Comparison of ENCODE assay signal across 20 cellular contexts in genomic region chr3:183619020-183619419, GRCh38. TPM values are rescaled to one million over a fixed set of nuclear protein-coding genes. Genes with fewer than 3 reads are reported as not detected.
A peak's percentile ranks its signal among the peaks of the same experiment; 100 is the strongest.
DNase-seq lines count a peak whose midpoint lies in the region; ATAC-seq, FAIRE-seq and TF ChIP-seq lines count a peak whose summit lies in the region.
"Had no signal": no experiment of that assay in that cellular context is flagged by ENCODE, and none has a peak within 500 bp of the region (broad histone marks: within the 10 kb centered on the region; RNA-seq: fewer than 3 reads in every experiment).

No MANE protein-coding gene starts in this region.

- H3K27ac Mint-ChIP-seq in neural progenitor cell: no peak overlapping the region
- H3K27ac Mint-ChIP-seq in T-helper 2 cell treated with Interferon-gamma antibody and Interleukin-4, amounts not matched to agents 5 μg/mL and 100 μg/mL, for 36 hours: no peak overlapping the region
- H3K27ac Mint-ChIP-seq: CD4-positive, alpha-beta memory T cell; GM23338 had no signal

- H3K9ac ChIP-seq in H1 (replicated peaks in 1 of 4; ENCODE audit: extremely low read depth in 1 of 4, low read depth in 3 of 4, low read length in 3 of 4): no peak overlapping the region
- no peak overlapping the region for H3K9ac ChIP-seq in neural progenitor cell

- H4K20me1 ChIP-seq in H1 (replicated peaks in 1 of 2; ENCODE audit: control insufficient read depth in 1 of 2, insufficient read depth in 2 of 2, low read length in 2 of 2) (no peaks in the 10 kb centered on the region), neural progenitor cell (ENCODE audit: low read depth) (no peaks in the 10 kb centered on the region), osteoblast (ENCODE audit: insufficient read depth, low read length) (no peaks in the 10 kb centered on the region)

- in situ Hi-C loops in gastrocnemius medialis (cut with MboI; ENCODE audit: low sequenced_read_pairs in 4 of 4): no loop called here

- no peaks in the 10 kb centered on the region for H3K27me3 Mint-ChIP-seq in neural progenitor cell (ENCODE audit: insufficient read depth, low read depth)
- H3K27me3 Mint-ChIP-seq in T-helper 2 cell treated with Interferon-gamma antibody and Interleukin-4, amounts not matched to agents 5 μg/mL and 100 μg/mL, for 36 hours (ENCODE audit: low read depth): peaks cover 3% of the 10 kb centered on the region

- TF ChIP-seq POLR2A in H1 (IDR thresholded peaks at IDR 0.05; ENCODE audit: control extremely low read depth in 1 of 2, low read depth in 2 of 2, low read length in 2 of 2): no peak
- TF ChIP-seq POLR2A in gastrocnemius medialis (IDR thresholded peaks at IDR 0.05): no peak

- H3K4me2 ChIP-seq in H1 (ENCODE audit: insufficient read depth in 1 of 2, low read depth in 2 of 2, low read length in 2 of 2) (no peak overlapping the region), neural progenitor cell (no peak overlapping the region), osteoblast (ENCODE audit: insufficient read depth, low read length) (no peak overlapping the region)
- H3K4me2 ChIP-seq: GM23338 had no signal

- no peak overlapping the region for H3K18ac ChIP-seq in H1 (ENCODE audit: extremely low read depth, low read length)

- H3K9me3 ChIP-seq in H1 (ENCODE audit: insufficient read depth in 2 of 2, low read depth in 1 of 2, low read length in 1 of 2): no peaks in the 10 kb centered on the region
- H3K9me3 ChIP-seq in neural progenitor cell (ENCODE audit: low read depth): no peaks in the 10 kb centered on the region
- H3K9me3 ChIP-seq in gastrocnemius medialis: no peaks in the 10 kb centered on the region
- H3K9me3 ChIP-seq in osteoblast (ENCODE audit: low read depth, low read length): no peaks in the 10 kb centered on the region

- H3K36me3 ChIP-seq in H1 (ENCODE audit: control insufficient read depth in 2 of 4, insufficient read depth in 4 of 4, low read length in 3 of 4) (no peaks in the 10 kb centered on the region), neural progenitor cell (no peaks in the 10 kb centered on the region), gastrocnemius medialis (no peaks in the 10 kb centered on the region), osteoblast (ENCODE audit: insufficient read depth, low read length) (no peaks in the 10 kb centered on the region)

- H3K14ac ChIP-seq in H1 (ENCODE audit: insufficient read length): no peak overlapping the region

- 88% methylated on average over 4 of the region's 4 CpGs; no CpG with 5 or more reads in 1 of the 2 experiments for WGBS in H1 (ENCODE audit: extremely low coverage in 1 of 2, insufficient coverage in 1 of 2, insufficient read length in 1 of 2, insufficient replicate concordance in 2 of 2, low coverage in 1 of 2, low lambda C conversion rate in 2 of 2, missing lambda C conversion rate in 1 of 2), 2 experiments

- H3K9me3 Mint-ChIP-seq in neural progenitor cell: no peaks in the 10 kb centered on the region
- no peaks in the 10 kb centered on the region for H3K9me3 Mint-ChIP-seq in T-helper 2 cell treated with Interferon-gamma antibody and Interleukin-4, amounts not matched to agents 5 μg/mL and 100 μg/mL, for 36 hours
- H3K9me3 Mint-ChIP-seq: GM23338 had no signal

- CTCF ChIA-PET in H1 (lab: Charles Lee; ENCODE audit: partially characterized antibody): interaction anchor here (0.6 to 1.4 kb wide), 5 partner anchors 13 to 282 kb away, joined by 3 to 4 read pairs (median 3); no protein-coding TSS in a partner anchor

- TF ChIP-seq CTCF in H1 (IDR thresholded peaks at IDR 0.05; ENCODE audit: control extremely low read depth in 1 of 3, insufficient read depth in 1 of 3, low read depth in 1 of 3, low read length in 3 of 3): no peak
- no peak for TF ChIP-seq CTCF in neural progenitor cell (IDR thresholded peaks at IDR 0.05)
- TF ChIP-seq CTCF in gastrocnemius medialis (IDR thresholded peaks at IDR 0.05 in 4 of 5, conservative IDR thresholded peaks at IDR 0.05 in 1 of 5): no peak
- TF ChIP-seq CTCF in osteoblast (IDR thresholded peaks at IDR 0.05; ENCODE audit: extremely low read depth, low read depth, low read length): no peak

- no peaks in the 10 kb centered on the region for H3K79me2 ChIP-seq in H1 (ENCODE audit: control insufficient read depth in 1 of 2, insufficient read depth in 2 of 2, low read length in 2 of 2)
- H3K79me2 ChIP-seq in neural progenitor cell (ENCODE audit: low read depth): no peaks in the 10 kb centered on the region
- H3K79me2 ChIP-seq in osteoblast (ENCODE audit: insufficient read depth, low read length): no peaks in the 10 kb centered on the region

- POLR2A ChIA-PET in H1 (lab: Charles Lee; ENCODE audit: partially characterized antibody): interaction anchor here (0.8 to 1.2 kb wide), 2 partner anchors 16 to 28 kb away, joined by 3 read pairs; partner anchors contain the start of gene KLHL24

- TF ChIP-seq EP300 in H1 (IDR thresholded peaks at IDR 0.05; ENCODE audit: borderline replicate concordance in 1 of 2, low read depth in 2 of 2, low read length in 2 of 2): no peak

- no peak overlapping the region for H2BK20ac ChIP-seq in H1 (ENCODE audit: low read length)

- 0 out of 2 replicates have a peak overlapping the region, but pooled peaks have one; percentile 46 for H2BK15ac ChIP-seq in H1 (ENCODE audit: low read length)

- H4K8ac ChIP-seq in H1 (ENCODE audit: extremely low read depth, insufficient read depth, low read length): no peak overlapping the region

- no peak overlapping the region for H4K91ac ChIP-seq in H1 (replicated peaks; ENCODE audit: insufficient read length, low read length)

- H3K4me1 Mint-ChIP-seq in neural progenitor cell: peaks cover 7% of the 10 kb centered on the region
- H3K4me1 Mint-ChIP-seq in T-helper 2 cell treated with Interferon-gamma antibody and Interleukin-4, amounts not matched to agents 5 μg/mL and 100 μg/mL, for 36 hours (ENCODE audit: low read depth): no peaks in the 10 kb centered on the region
- H3K4me1 Mint-ChIP-seq: CD4-positive, alpha-beta memory T cell had no signal

- no peak overlapping the region for H4K5ac ChIP-seq in H1 (ENCODE audit: insufficient read length, low read depth, low read length)

- H3K23ac ChIP-seq in H1 (ENCODE audit: insufficient read length): no peak overlapping the region

- H3K4ac ChIP-seq in H1 (replicated peaks; ENCODE audit: insufficient read length, low read depth, low read length): no peak overlapping the region

- H2AFZ ChIP-seq in H1 (ENCODE audit: low read length) (no peak overlapping the region), neural progenitor cell (replicated peaks) (peak overlapping the region; percentile 44), osteoblast (ENCODE audit: low read length) (no peak overlapping the region)
- H2AFZ ChIP-seq: GM23338 had no signal

- ATAC-seq in gastrocnemius medialis: no peak
- ATAC-seq: GM23338 had no signal

- H3K4me1 ChIP-seq in H1 (replicated peaks in 1 of 4; ENCODE audit: control insufficient read depth in 3 of 4, insufficient read depth in 4 of 4, low read length in 3 of 4) (peaks cover 0 to 5% (median 5%) of the 10 kb centered on the region in 4 experiments; a peak in 4 of 7 replicates), neural progenitor cell (peaks cover 16% of the 10 kb centered on the region), gastrocnemius medialis (peaks cover 12 to 14% of the 10 kb centered on the region in 2 donors), osteoblast (ENCODE audit: insufficient read depth, low read length) (no peaks in the 10 kb centered on the region)

- H2AK5ac ChIP-seq in H1 (ENCODE audit: low read depth, low read length): no peak overlapping the region

- H3K23me2 ChIP-seq in H1 (ENCODE audit: low read depth, low read length): no peaks in the 10 kb centered on the region

- no peak overlapping the region for H3K56ac ChIP-seq in H1 (replicated peaks; ENCODE audit: insufficient read length, low read depth, low read length)

- H3F3A ChIP-seq in neural progenitor cell (ENCODE audit: low read depth): no peaks in the 10 kb centered on the region

- intact Hi-C loops in gastrocnemius medialis (cut with DNase I; ENCODE audit: low total_unique reads): loop anchor here (5.0 kb wide), 2 partner anchors 37 to 117 kb away; no protein-coding TSS in a partner anchor

- TF ChIP-seq RAD21 in H1 (IDR thresholded peaks at IDR 0.05 in 1 of 2, conservative IDR thresholded peaks at IDR 0.05 in 1 of 2; ENCODE audit: low read depth in 2 of 2, low read length in 2 of 2): no peak

- H3K27ac ChIP-seq in H1 (ENCODE audit: low read depth, low read length) (no peak overlapping the region), neural progenitor cell (no peak overlapping the region), gastrocnemius medialis (peak overlapping the region in 3 of 4 donors; percentile 41 to 62 (median 52)), osteoblast (ENCODE audit: low read depth, low read length) (no peak overlapping the region)

- DNase-seq in H1 (ENCODE audit: low read depth in 1 of 2, low spot score in 2 of 2) (no peak), neural progenitor cell (ENCODE audit: low spot score) (no peak), gastrocnemius medialis (no peak), urothelium cell line (ENCODE audit: low spot score) (no peak), putamen (ENCODE audit: low spot score) (no peak), osteoblast (ENCODE audit: insufficient read length, low spot score, missing footprints) (no peak), activated T-cell treated with anti-CD3 and anti-CD28 coated beads for 4 hours (no peak)
- DNase-seq in T-helper 2 cell treated with Interferon-gamma antibody and Interleukin-4, amounts not matched to agents 5 μg/mL and 100 μg/mL, for 36 hours (ENCODE audit: low spot score): no peak
- DNase-seq: C1 segment of cervical spinal cord; Calu3; CD4-positive, alpha-beta memory T cell; COR-L47; DMS53; DMS79 treated with DMSO at 0.1 percent for 48 hours; GF-D8; H7; HCEC 1CT had no signal

- no peaks in the 10 kb centered on the region for H3K36me3 Mint-ChIP-seq in neural progenitor cell
- no peaks in the 10 kb centered on the region for H3K36me3 Mint-ChIP-seq in T-helper 2 cell treated with Interferon-gamma antibody and Interleukin-4, amounts not matched to agents 5 μg/mL and 100 μg/mL, for 36 hours (ENCODE audit: low read depth)
- H3K36me3 Mint-ChIP-seq: CD4-positive, alpha-beta memory T cell had no signal

- H3K4me3 ChIP-seq in H1 (ENCODE audit: extremely low read depth in 1 of 4, insufficient read depth in 2 of 4, low read depth in 3 of 4, low read length in 4 of 4) (no peak overlapping the region), neural progenitor cell (no peak overlapping the region), gastrocnemius medialis (no peak overlapping the region), osteoblast (ENCODE audit: insufficient read depth, low read length) (no peak overlapping the region)
- H3K4me3 ChIP-seq: GM23338 had no signal

- no peak overlapping the region for H2BK5ac ChIP-seq in H1 (ENCODE audit: low read depth, low read length)

- H3K4me3 Mint-ChIP-seq in neural progenitor cell: no peak overlapping the region
- H3K4me3 Mint-ChIP-seq in T-helper 2 cell treated with Interferon-gamma antibody and Interleukin-4, amounts not matched to agents 5 μg/mL and 100 μg/mL, for 36 hours: no peak overlapping the region
- H3K4me3 Mint-ChIP-seq: CD4-positive, alpha-beta memory T cell; GM23338 had no signal

- H2BK120ac ChIP-seq in H1 (replicated peaks; ENCODE audit: low read depth, low read length): no peak overlapping the region

- H3K27me3 ChIP-seq in H1 (replicated peaks in 1 of 4; ENCODE audit: control insufficient read depth in 3 of 4, extremely low read depth in 1 of 4, insufficient read depth in 3 of 4, low read length in 3 of 4): no peaks in the 10 kb centered on the region
- H3K27me3 ChIP-seq in neural progenitor cell: no peaks in the 10 kb centered on the region
- H3K27me3 ChIP-seq in gastrocnemius medialis: no peaks in the 10 kb centered on the region
- peaks cover 10% of the 10 kb centered on the region for H3K27me3 ChIP-seq in osteoblast (ENCODE audit: insufficient read depth, low read length)

- FAIRE-seq in H1 (lab: Jason Lieb, UNC): no peak
- peak; percentile 30 for FAIRE-seq in urothelium cell line (lab: Jason Lieb, UNC)
- FAIRE-seq: GM12891, GM18507 had no signal

- H2BK12ac ChIP-seq in H1 (ENCODE audit: low read depth, low read length): 0 out of 2 replicates have a peak overlapping the region, but pooled peaks have one; percentile 17

- no peaks in the 10 kb centered on the region for H3K79me1 ChIP-seq in H1 (ENCODE audit: low read depth, low read length)

RNA-seq across cellular contexts. Expression of gene KLHL24, which starts 16.4 kb away (rescaled TPM):
- total RNA-seq in H1 (2021; fragmentation: NEBNext Ultra II Directional; extraction: Animal tissue kit (Norgen Biotek cat#: 25700)): 33.5 and 36.2 TPM in 2 replicates
- 11.2 and 12.5 TPM in 2 replicates for polyA plus RNA-seq in H1 (2011; rRNA removed)
- polyA plus RNA-seq in H1 (2011; cell fraction: cytosol; rRNA removed): 14.2 TPM
- polyA plus RNA-seq in H1 (2011; cell fraction: nucleus; rRNA removed): 7.8 TPM
- 11.8 to 14.7 TPM (median 12.9 TPM) in 4 replicates for polyA plus RNA-seq in H1 (2012, experiment 1 of 2)
- 2.4 TPM for polyA plus RNA-seq in H1 (2012, experiment 2 of 2)
- 10.6 TPM for polyA plus RNA-seq in H1 (2013, experiment 1 of 2)
- 9.7 TPM for polyA plus RNA-seq in H1 (2013, experiment 2 of 2)
- polyA minus RNA-seq in H1 (2011; rRNA and poly(A)+ RNA removed): 66.1 and 75.7 TPM in 2 replicates
- polyA minus RNA-seq in H1 (2011; cell fraction: cytosol; rRNA and poly(A)+ RNA removed): 33.3 TPM
- 57.9 TPM for polyA minus RNA-seq in H1 (2011; cell fraction: nucleus; rRNA and poly(A)+ RNA removed)
- 75.9 and 97.2 TPM in 2 replicates for total RNA-seq in neural progenitor cell (ENCODE audit: low replicate concordance)
- total RNA-seq in gastrocnemius medialis: 100 to 1,000 TPM; 118 to 301 (median 222) TPM
- total RNA-seq in osteoblast: 142 and 174 TPM in 2 replicates

Comparison
In these comparisons a context has a peak if more than half of its experiments do, and no peak if none do; other contexts are left out.
1. H3K27ac ChIP-seq: peak in gastrocnemius medialis (3 of 4); none in H1 (single experiment), neural progenitor cell (single experiment) and osteoblast (single experiment).